Comparison of ENCODE assay signal across 11 cellular contexts in the genomic region with DNA sequence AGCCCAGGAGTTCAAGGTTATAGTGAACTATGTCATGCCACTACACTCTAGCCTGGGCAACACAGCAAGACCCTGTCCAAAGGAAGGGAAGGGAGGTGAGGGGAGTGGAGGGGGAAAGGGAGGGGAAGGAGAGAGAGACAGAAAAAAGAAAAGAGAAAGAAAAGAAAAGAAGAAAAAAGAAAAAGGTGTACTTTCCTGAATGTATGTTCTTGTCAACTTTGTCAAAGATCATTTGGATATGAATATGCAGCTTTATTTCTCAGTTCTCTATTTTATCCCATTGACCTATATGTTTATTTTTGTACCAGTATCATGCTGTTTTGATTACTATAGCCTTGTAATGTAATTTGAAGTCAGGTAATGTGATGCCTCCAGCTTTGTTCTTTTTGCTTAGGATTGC.
"Had no signal": no experiment of that assay in that cellular context is flagged by ENCODE, and none has a peak within 500 bp of the region (broad histone marks: within the 10 kb centered on the region; RNA-seq: fewer than 3 reads in every experiment).

No MANE protein-coding gene starts in this region.

- DNase-seq: GM23248, GOT3, H7, H9, HCEC 1CT, HFFc6 had no signal

- H3K9me3 ChIP-seq: HAP-1 had no signal

- H3K4me1 ChIP-seq: HAP-1 had no signal

- ATAC-seq: GM23338, HCT116 had no signal

- H3K9ac ChIP-seq: GM23248 had no signal

- H3K36me3 ChIP-seq: HAP-1 had no signal

- FAIRE-seq: H1, H54 had no signal

- H3K4me2 ChIP-seq: GM23338 had no signal

- H3K27ac ChIP-seq: GM23248 had no signal

- H2AFZ ChIP-seq: GM23248, GM23338 had no signal

- H3K4me1 Mint-ChIP-seq: GM23338, H9 had no signal

- H3K4me3 ChIP-seq: GM23248, GM23338, HAP-1 had no signal

- H3K27ac Mint-ChIP-seq: GM23338, H9, HFFc6 had no signal

- H3K4me3 Mint-ChIP-seq: GM23338, H9, HFFc6 had no signal

- H3K9me3 Mint-ChIP-seq: H9, HFFc6 had no signal
